13 cellular contexts compared by ENCODE assay signal in genomic region chr1:172356620-172357019, GRCh38.
DNase-seq lines count a peak whose midpoint lies in the region; ATAC-seq and TF ChIP-seq lines count a peak whose summit lies in the region.
"Had no signal": no experiment of that assay in that cellular context is flagged by ENCODE, and none has a peak within 500 bp of the region (broad histone marks: within the 10 kb centered on the region; RNA-seq: fewer than 3 reads in every experiment).

No MANE protein-coding gene starts in this region.

- H3K27ac ChIP-seq in colonic mucosa (no peak overlapping the region), vagina (no peak overlapping the region)
- H3K27ac ChIP-seq: HL-60, right lobe of liver had no signal

- no peak for TF ChIP-seq POLR2A in vagina (IDR thresholded peaks at IDR 0.05)

- peak; percentile 76 for DNase-seq in COLO829 (ENCODE audit: low spot score)
- peak; percentile 78 for DNase-seq in NCI-H460 (ENCODE audit: extremely low read depth, low read depth)
- DNase-seq in colonic mucosa, result peak; percentile 73
- DNase-seq in omental fat pad (ENCODE audit: low spot score), result no peak
- DNase-seq in GM13977 (ENCODE audit: low spot score), result no peak
- no peak for DNase-seq in vagina (ENCODE audit: extremely low spot score in 2 of 2)
- DNase-seq: activated CD4-positive, CD25-positive, alpha-beta regulatory T cell; NCI-H526; right lobe of liver; substantia nigra had no signal

- H3K4me1 ChIP-seq in colonic mucosa, result peaks cover 10% of the 10 kb centered on the region
- peaks cover 48% of the 10 kb centered on the region for H3K4me1 ChIP-seq in vagina
- H3K4me1 ChIP-seq: right lobe of liver had no signal

- in situ Hi-C loops in GM13977 (cut with MboI; ENCODE audit: low pct_unique_long_range_greater_than_20kb, low sequenced_read_pairs, unreplicated experiment), result no loop called here

- H3K36me3 ChIP-seq in colonic mucosa (no peaks in the 10 kb centered on the region), vagina (no peaks in the 10 kb centered on the region)
- H3K36me3 ChIP-seq: right lobe of liver had no signal

- H3K9ac ChIP-seq in colonic mucosa (ENCODE audit: low read depth in 2 of 2, low read length in 2 of 2), result no peak overlapping the region

- TF ChIP-seq CTCF in colonic mucosa (IDR thresholded peaks at IDR 0.05) (no peak), omental fat pad (IDR thresholded peaks at IDR 0.05) (no peak), GM13977 (IDR thresholded peaks at IDR 0.05; ENCODE audit: extremely low read depth, insufficient read depth, missing control alignments) (no peak), vagina (IDR thresholded peaks at IDR 0.05) (no peak)

- H3K9me3 ChIP-seq in colonic mucosa (no peaks in the 10 kb centered on the region), vagina (no peaks in the 10 kb centered on the region)
- H3K9me3 ChIP-seq: right lobe of liver had no signal

- ATAC-seq in omental fat pad (ENCODE audit: low FRiP score) (peak; percentile 55), HG03196 (IDR thresholded peaks at IDR 0.05; ENCODE audit: unreplicated experiment) (no peak), GM19455 (IDR thresholded peaks at IDR 0.05; ENCODE audit: unreplicated experiment) (no peak)

- no peak overlapping the region for H3K4me3 ChIP-seq in colonic mucosa
- H3K4me3 ChIP-seq in vagina, result no peak overlapping the region
- H3K4me3 ChIP-seq: right lobe of liver had no signal

- intact Hi-C loops in colonic mucosa (cut with DNase I), result no loop called here
- intact Hi-C loops in vagina (cut with DNase I), result no loop called here

- H3K27me3 ChIP-seq in colonic mucosa (no peaks in the 10 kb centered on the region), vagina (no peaks in the 10 kb centered on the region)
- H3K27me3 ChIP-seq: right lobe of liver had no signal

Comparison
In these comparisons a context has a peak if more than half of its experiments do, and no peak if none do; other contexts are left out.
1. DNase-seq: peak in COLO829 (single experiment), NCI-H460 (single experiment) and colonic mucosa (single experiment); none in omental fat pad (single experiment), GM13977 (single experiment) and vagina (0 of 2).